In genomic region chr18:51135795-51136194, GRCh38 we compare ENCODE assay signal across 9 cellular contexts.
DNase-seq lines count a peak whose midpoint lies in the region; ATAC-seq and TF ChIP-seq lines count a peak whose summit lies in the region.
"Had no signal": no experiment of that assay in that cellular context is flagged by ENCODE, and none has a peak within 500 bp of the region (broad histone marks: within the 10 kb centered on the region; RNA-seq: fewer than 3 reads in every experiment).

No MANE protein-coding gene starts in this region.

- no peaks in the 10 kb centered on the region for H3K9me2 ChIP-seq in DOHH2 (replicated peaks; ENCODE audit: control insufficient read depth, low read length)

- H3K27ac ChIP-seq in DOHH2 (ENCODE audit: low read depth, low read length) (no peak overlapping the region), mesendoderm (ENCODE audit: low read depth, low read length) (no peak overlapping the region), left lung (no peak overlapping the region)
- H3K27ac ChIP-seq: suprapubic skin had no signal

- H2BK5ac ChIP-seq in mesendoderm (ENCODE audit: low read length) = no peak overlapping the region

- no peak overlapping the region for H3K9ac ChIP-seq in mesendoderm (ENCODE audit: low read length)

- H3K4me2 ChIP-seq in DOHH2 (ENCODE audit: low read length) (no peak overlapping the region), mesendoderm (ENCODE audit: low read length) (no peak overlapping the region)

- WGBS in mesendoderm (ENCODE audit: extremely low coverage, insufficient coverage, low lambda C conversion rate) = no CpG with 5 or more reads among the region's 6 CpGs

- H2AK5ac ChIP-seq in mesendoderm (ENCODE audit: low read length) = no peak overlapping the region

- H3K27me3 ChIP-seq in DOHH2 (ENCODE audit: control insufficient read depth, low read length) = no peaks in the 10 kb centered on the region
- no peaks in the 10 kb centered on the region for H3K27me3 ChIP-seq in mesendoderm (ENCODE audit: insufficient read depth, low read length, poor library complexity)
- no peaks in the 10 kb centered on the region for H3K27me3 ChIP-seq in left lung
- H3K27me3 ChIP-seq: suprapubic skin had no signal

- H3K9me3 ChIP-seq in DOHH2 (ENCODE audit: control insufficient read depth, insufficient read depth, low read length) = no peaks in the 10 kb centered on the region
- no peaks in the 10 kb centered on the region for H3K9me3 ChIP-seq in left lung
- H3K9me3 ChIP-seq: suprapubic skin had no signal

- H3K56ac ChIP-seq in mesendoderm (ENCODE audit: low read length) = no peak overlapping the region

- no peaks in the 10 kb centered on the region for H3K4me1 ChIP-seq in DOHH2 (ENCODE audit: control insufficient read depth, low read length)
- H3K4me1 ChIP-seq in mesendoderm (ENCODE audit: control insufficient read depth, low read depth, low read length) = no peaks in the 10 kb centered on the region
- H3K4me1 ChIP-seq in left lung = no peaks in the 10 kb centered on the region
- H3K4me1 ChIP-seq: suprapubic skin had no signal

- H3K4ac ChIP-seq in mesendoderm (ENCODE audit: low read depth, low read length) = no peak overlapping the region

- H2BK15ac ChIP-seq in mesendoderm (replicated peaks; ENCODE audit: low read depth) = no peak overlapping the region

- H3K23ac ChIP-seq in mesendoderm (ENCODE audit: low read length) = no peak overlapping the region

- H3K79me2 ChIP-seq in DOHH2 (ENCODE audit: control insufficient read depth, low read length) (no peaks in the 10 kb centered on the region), mesendoderm (ENCODE audit: control insufficient read depth, insufficient read depth, low read length) (no peaks in the 10 kb centered on the region)

- ATAC-seq in GM19351 (IDR thresholded peaks at IDR 0.05; ENCODE audit: unreplicated experiment) (peak; percentile 77), left lung (no peak)

- peak; percentile 44 for DNase-seq in RPMI8226
- peak; percentile 55 for DNase-seq in mesendoderm
- no peak for DNase-seq in left lung
- no peak for DNase-seq in NCI-H2171 treated with DMSO at 0.1 percent for 48 hours (lab: John Stamatoyannopoulos, UW)
- DNase-seq in hepatic stellate cell (ENCODE audit: low spot score) = no peak
- DNase-seq: amygdala had no signal

- H4K5ac ChIP-seq in mesendoderm (ENCODE audit: low read length) = no peak overlapping the region

- H4K20me1 ChIP-seq in DOHH2 (ENCODE audit: control insufficient read depth, insufficient read depth, low read depth, low read length) = no peaks in the 10 kb centered on the region

- H3K4me3 ChIP-seq in DOHH2 (ENCODE audit: low read length) (no peak overlapping the region), mesendoderm (ENCODE audit: low read length) (no peak overlapping the region), left lung (no peak overlapping the region)
- H3K4me3 ChIP-seq: suprapubic skin had no signal

- H3K79me1 ChIP-seq in mesendoderm (ENCODE audit: low read length) = no peaks in the 10 kb centered on the region

- no peak overlapping the region for H2BK120ac ChIP-seq in mesendoderm (ENCODE audit: low read depth, low read length)

- H3K18ac ChIP-seq in mesendoderm (ENCODE audit: low read length) = no peak overlapping the region

- no peak overlapping the region for H4K8ac ChIP-seq in mesendoderm (ENCODE audit: low read depth, low read length)

- TF ChIP-seq CTCF in DOHH2 (IDR thresholded peaks at IDR 0.05; ENCODE audit: low read depth, low read length, poor library complexity, severe bottlenecking) = peak; percentile 57
- TF ChIP-seq CTCF in left lung (IDR thresholded peaks at IDR 0.05) = no peak

- no peaks in the 10 kb centered on the region for H3K36me3 ChIP-seq in DOHH2 (ENCODE audit: control insufficient read depth, low read length)
- no peaks in the 10 kb centered on the region for H3K36me3 ChIP-seq in mesendoderm (ENCODE audit: control insufficient read depth, insufficient read depth, low read length)
- H3K36me3 ChIP-seq in left lung = no peaks in the 10 kb centered on the region
- H3K36me3 ChIP-seq: suprapubic skin had no signal

- peaks cover 6% of the 10 kb centered on the region for H3F3A ChIP-seq in DOHH2 (ENCODE audit: control insufficient read depth, insufficient read depth)

- intact Hi-C loops in left lung (cut with DNase I) = no loop called here

Comparison
In these comparisons a context has a peak if more than half of its experiments do, and no peak if none do; other contexts are left out.
1. DNase-seq: peak in RPMI8226 (single experiment) and mesendoderm (single experiment); none in left lung (0 of 2), NCI-H2171 treated with DMSO at 0.1 percent for 48 hours (single experiment) and hepatic stellate cell (single experiment).